In the genomic region with DNA sequence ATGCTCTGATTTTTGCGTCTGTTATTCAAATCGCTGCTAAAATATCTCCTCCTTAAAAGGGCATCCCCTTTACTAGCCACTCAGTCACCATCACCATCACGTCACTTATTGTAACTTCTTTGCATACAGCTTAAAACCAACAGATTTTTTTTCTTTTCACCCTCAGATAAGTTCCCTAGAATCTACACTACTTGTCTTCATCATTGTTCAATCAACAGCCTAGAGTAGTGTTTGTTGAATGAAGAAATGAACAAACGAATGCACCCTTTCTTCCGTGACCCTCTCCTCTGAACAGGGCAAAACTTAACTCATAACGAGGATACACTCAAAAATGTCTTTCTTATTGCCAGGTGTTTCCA, we compare ENCODE assay signal across 8 cellular contexts. TPM values are rescaled to one million over a fixed set of nuclear protein-coding genes. Genes with fewer than 3 reads are reported as not detected.
DNase-seq lines count a peak whose midpoint lies in the region; FAIRE-seq and TF ChIP-seq lines count a peak whose summit lies in the region.

No MANE protein-coding gene starts in this region.

- no peak overlapping the region for H3K27ac ChIP-seq in keratinocyte (ENCODE audit: control insufficient read depth, insufficient read depth, low read length)
- no peak overlapping the region for H3K27ac ChIP-seq in suprapubic skin

- FAIRE-seq in keratinocyte (lab: Jason Lieb, UNC) = no peak

- peak overlapping the region; percentile 99 for H3K27ac Mint-ChIP-seq in activated CD4-positive, alpha-beta T cell treated with anti-CD3 and anti-CD28 coated beads, Interleukin-2, amount 10 ng/mL, durations not matched to agents 24 days and 14 days
- H3K27ac Mint-ChIP-seq in activated T-helper 2 cell treated with anti-CD3 and anti-CD28 coated beads, Interferon-gamma antibody, Interleukin-2, Interleukin-4, amounts not matched to agents 10 μg/mL and 5 μg/mL and 100 μg/mL, durations not matched to agents 14 hours and 24 hours and 36 hours = peak overlapping the region; percentile 91

- no peak for DNase-seq in activated CD4-positive, alpha-beta T cell treated with anti-CD3 and anti-CD28 coated beads, Interleukin-2, amount 10 ng/mL, durations not matched to agents 24 days and 14 days
- DNase-seq in activated CD4-positive, alpha-beta T cell treated with anti-CD3 and anti-CD28 coated beads, Interleukin-2, amount 50 U/mL, for 4 hours = no peak
- DNase-seq in activated T-helper 2 cell treated with anti-CD3 and anti-CD28 coated beads, Interferon-gamma antibody, Interleukin-2, Interleukin-4, amounts not matched to agents 10 μg/mL and 5 μg/mL and 100 μg/mL, durations not matched to agents 14 hours and 24 hours and 36 hours (ENCODE audit: low spot score) = no peak
- DNase-seq in keratinocyte (ENCODE audit: low read depth, low spot score) (no peak), suprapubic skin (ENCODE audit: low spot score in 2 of 2) (no peak), ureter (ENCODE audit: low spot score) (no peak), COLO668 (lab: John Stamatoyannopoulos, UW; ENCODE audit: unreplicated experiment) (no peak), HuH-7.5 (ENCODE audit: low spot score) (no peak)

- no peak for TF ChIP-seq EP300 in suprapubic skin (IDR thresholded peaks at IDR 0.05)

- peaks cover 21% of the 10 kb centered on the region for H3K36me3 Mint-ChIP-seq in activated CD4-positive, alpha-beta T cell treated with anti-CD3 and anti-CD28 coated beads, Interleukin-2, amount 10 ng/mL, durations not matched to agents 24 days and 14 days (ENCODE audit: low read depth)
- peaks cover 22% of the 10 kb centered on the region for H3K36me3 Mint-ChIP-seq in activated T-helper 2 cell treated with anti-CD3 and anti-CD28 coated beads, Interferon-gamma antibody, Interleukin-2, Interleukin-4, amounts not matched to agents 10 μg/mL and 5 μg/mL and 100 μg/mL, durations not matched to agents 14 hours and 24 hours and 36 hours (ENCODE audit: low read depth)

- intact Hi-C loops in activated CD4-positive, alpha-beta T cell treated with anti-CD3 and anti-CD28 coated beads, Interleukin-2, amount 10 ng/mL, durations not matched to agents 24 days and 14 days (cut with micrococcal nuclease) = loop anchor here (1.0 to 10.0 kb wide), 6 partner anchors 83 to 814 kb away; partner anchors contain the start of genes DGKH and RGCC
- intact Hi-C loops in activated T-helper 2 cell treated with anti-CD3 and anti-CD28 coated beads, Interferon-gamma antibody, Interleukin-2, Interleukin-4, amounts not matched to agents 10 μg/mL and 5 μg/mL and 100 μg/mL, durations not matched to agents 14 hours and 24 hours and 36 hours (cut with micrococcal nuclease) = loop anchor here (1.0 to 10.0 kb wide), 6 partner anchors 122 to 814 kb away; partner anchors contain the start of genes DGKH, RGCC and TNFSF11

- H3K4me3 ChIP-seq in keratinocyte (ENCODE audit: control insufficient read depth in 2 of 3, extremely low read depth in 1 of 3, insufficient read depth in 2 of 3, low read depth in 1 of 3, low read length in 3 of 3) (peak overlapping the region in 1 of 3 experiments; percentile 75), suprapubic skin (peak overlapping the region; percentile 83)

- 82% methylated on average over 6 of the region's 6 CpGs for WGBS in suprapubic skin

- peak overlapping the region; percentile 97 for H3K4me3 Mint-ChIP-seq in activated CD4-positive, alpha-beta T cell treated with anti-CD3 and anti-CD28 coated beads, Interleukin-2, amount 10 ng/mL, durations not matched to agents 24 days and 14 days
- peak overlapping the region; percentile 78 for H3K4me3 Mint-ChIP-seq in activated T-helper 2 cell treated with anti-CD3 and anti-CD28 coated beads, Interferon-gamma antibody, Interleukin-2, Interleukin-4, amounts not matched to agents 10 μg/mL and 5 μg/mL and 100 μg/mL, durations not matched to agents 14 hours and 24 hours and 36 hours (ENCODE audit: low read depth)

- H3K4me2 ChIP-seq in keratinocyte (ENCODE audit: control insufficient read depth, extremely low read depth, insufficient read depth, low read depth, low read length) = peak overlapping the region; percentile 70

- no peak for TF ChIP-seq CTCF in keratinocyte (optimal IDR thresholded peaks at IDR 0.05 in 1 of 3, IDR thresholded peaks at IDR 0.05 in 1 of 3, conservative IDR thresholded peaks at IDR 0.05 in 1 of 3; ENCODE audit: extremely low read depth in 1 of 3, insufficient read depth in 2 of 3, low read length in 3 of 3)
- no peak for TF ChIP-seq CTCF in suprapubic skin (IDR thresholded peaks at IDR 0.05)

- H3K4me1 Mint-ChIP-seq in activated CD4-positive, alpha-beta T cell treated with anti-CD3 and anti-CD28 coated beads, Interleukin-2, amount 10 ng/mL, durations not matched to agents 24 days and 14 days = peaks cover 41% of the 10 kb centered on the region
- H3K4me1 Mint-ChIP-seq in activated T-helper 2 cell treated with anti-CD3 and anti-CD28 coated beads, Interferon-gamma antibody, Interleukin-2, Interleukin-4, amounts not matched to agents 10 μg/mL and 5 μg/mL and 100 μg/mL, durations not matched to agents 14 hours and 24 hours and 36 hours (ENCODE audit: low read depth) = peaks cover 40% of the 10 kb centered on the region

- H2AFZ ChIP-seq in keratinocyte (ENCODE audit: control insufficient read depth, low read length) = no peak overlapping the region

- no peaks in the 10 kb centered on the region for H3K9me1 ChIP-seq in keratinocyte (ENCODE audit: control insufficient read depth, extremely low read depth, insufficient read depth, low read length)

- H3K4me1 ChIP-seq in keratinocyte (ENCODE audit: control insufficient read depth, extremely low read depth, insufficient read depth, low read length) (peaks cover 16% of the 10 kb centered on the region), suprapubic skin (peaks cover 36% of the 10 kb centered on the region)

- dilution Hi-C loops in keratinocyte (cut with MboI; ENCODE audit: extremely low pct_ligation_motif_present, low sequenced_read_pairs) = no loop called here

- H3K36me3 ChIP-seq in keratinocyte (ENCODE audit: control insufficient read depth in 2 of 2, extremely low read depth in 1 of 2, insufficient read depth in 2 of 2, low read length in 2 of 2) = no peaks in the 10 kb centered on the region
- H3K36me3 ChIP-seq in suprapubic skin = no peaks in the 10 kb centered on the region

- H3K9me3 Mint-ChIP-seq in activated CD4-positive, alpha-beta T cell treated with anti-CD3 and anti-CD28 coated beads, Interleukin-2, amount 10 ng/mL, durations not matched to agents 24 days and 14 days = peaks cover 8% of the 10 kb centered on the region
- peaks cover 8% of the 10 kb centered on the region for H3K9me3 Mint-ChIP-seq in activated T-helper 2 cell treated with anti-CD3 and anti-CD28 coated beads, Interferon-gamma antibody, Interleukin-2, Interleukin-4, amounts not matched to agents 10 μg/mL and 5 μg/mL and 100 μg/mL, durations not matched to agents 14 hours and 24 hours and 36 hours

- H3K79me2 ChIP-seq in keratinocyte (ENCODE audit: control insufficient read depth, insufficient read depth, low read length) = peaks cover 17% of the 10 kb centered on the region

- no peaks in the 10 kb centered on the region for H4K20me1 ChIP-seq in keratinocyte (ENCODE audit: control insufficient read depth, extremely low read depth, insufficient read depth, low read length)

- no peak overlapping the region for H3K9ac ChIP-seq in keratinocyte (ENCODE audit: control insufficient read depth, extremely low read depth, insufficient read depth, low read length)

- H3K27me3 Mint-ChIP-seq in activated CD4-positive, alpha-beta T cell treated with anti-CD3 and anti-CD28 coated beads, Interleukin-2, amount 10 ng/mL, durations not matched to agents 24 days and 14 days = peaks cover 3% of the 10 kb centered on the region
- no peaks in the 10 kb centered on the region for H3K27me3 Mint-ChIP-seq in activated T-helper 2 cell treated with anti-CD3 and anti-CD28 coated beads, Interferon-gamma antibody, Interleukin-2, Interleukin-4, amounts not matched to agents 10 μg/mL and 5 μg/mL and 100 μg/mL, durations not matched to agents 14 hours and 24 hours and 36 hours (ENCODE audit: low read depth)

- H3K27me3 ChIP-seq in keratinocyte (ENCODE audit: control insufficient read depth, extremely low read depth, insufficient read depth, low read length) (no peaks in the 10 kb centered on the region), suprapubic skin (no peaks in the 10 kb centered on the region)

- TF ChIP-seq POLR2A in suprapubic skin (IDR thresholded peaks at IDR 0.05) = no peak

- H3K9me3 ChIP-seq in keratinocyte (ENCODE audit: control insufficient read depth, low read depth, low read length) = no peaks in the 10 kb centered on the region
- no peaks in the 10 kb centered on the region for H3K9me3 ChIP-seq in suprapubic skin

RNA-seq across cellular contexts. Expression of gene AKAP11, which starts 1.1 kb away (rescaled TPM):
- 38.7 and 39.9 TPM in 2 replicates for total RNA-seq in activated CD4-positive, alpha-beta T cell treated with anti-CD3 and anti-CD28 coated beads, Interleukin-2, amount 10 ng/mL, durations not matched to agents 24 days and 14 days
- 34.9 and 35.0 TPM in 2 replicates for total RNA-seq in activated T-helper 2 cell treated with anti-CD3 and anti-CD28 coated beads, Interferon-gamma antibody, Interleukin-2, Interleukin-4, amounts not matched to agents 10 μg/mL and 5 μg/mL and 100 μg/mL, durations not matched to agents 14 hours and 24 hours and 36 hours
- 11.9 to 17.4 TPM (median 15.0 TPM) in 3 replicates for polyA plus RNA-seq in keratinocyte
- polyA plus RNA-seq in keratinocyte (2011; ENCODE audit: low read depth) = 7.5 TPM
- polyA plus RNA-seq in keratinocyte (2011; cell fraction: cytosol; rRNA removed) = 7.1 and 15.4 TPM in 2 replicates
- 18.8 and 24.0 TPM in 2 replicates for polyA plus RNA-seq in keratinocyte (2011; cell fraction: nucleus; rRNA removed)
- 9.4 and 10.3 TPM in 2 replicates for polyA plus RNA-seq in keratinocyte (2012; ENCODE audit: low replicate concordance)
- polyA minus RNA-seq in keratinocyte = 6.7 to 33.6 TPM (median 23.3 TPM) in 3 replicates
- 15.2 TPM for polyA minus RNA-seq in keratinocyte (2011; cell fraction: cytosol; rRNA and poly(A)+ RNA removed)
- 26.5 and 55.1 TPM in 2 replicates for polyA minus RNA-seq in keratinocyte (2011; cell fraction: nucleus; rRNA and poly(A)+ RNA removed)
- total RNA-seq in suprapubic skin (10 to 100 TPM; 15.8 to 34.4 (median 20.7) TPM), ureter (46.6 TPM)
